11 cellular contexts compared by ENCODE assay signal in the genomic region with DNA sequence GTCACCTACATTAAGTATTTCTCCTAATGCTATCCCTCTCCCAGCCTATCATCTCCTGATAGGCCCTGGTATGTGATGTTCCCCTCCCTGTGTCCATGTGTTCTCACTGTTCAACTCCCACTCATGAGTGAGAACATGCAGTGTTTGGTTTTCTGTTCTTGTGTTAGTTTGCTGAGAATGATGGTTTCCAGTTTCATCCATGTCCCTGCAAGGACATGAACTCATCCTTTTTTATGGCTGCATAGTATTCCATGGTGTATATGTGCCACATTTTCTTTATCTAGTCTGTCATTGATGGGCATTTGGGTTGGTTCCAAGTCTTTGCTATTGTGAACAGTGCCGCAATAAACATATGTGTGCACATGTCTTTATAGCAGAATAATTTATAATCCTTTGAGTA. TPM values are rescaled to one million over a fixed set of nuclear protein-coding genes. Genes with fewer than 3 reads are reported as not detected.
"Had no signal": no experiment of that assay in that cellular context is flagged by ENCODE, and none has a peak within 500 bp of the region (broad histone marks: within the 10 kb centered on the region; RNA-seq: fewer than 3 reads in every experiment).

No MANE protein-coding gene starts in this region.

RNA-seq across cellular contexts. Expression of a gene that starts 12.7 kb away (rescaled TPM):
- total RNA-seq: OCI-LY7, PC-3, PC-9, Peyer's patch, Right ventricle myocardium inferior, Right ventricle myocardium superior, RPMI7951, SJCRH30, SJSA1, T-cell had no signal
- polyA plus RNA-seq: SK-N-SH had no signal
